In genomic region chr5:135145985-135146384, GRCh38 we compare ENCODE assay signal across 1 cellular context.
TF ChIP-seq lines count a peak whose summit lies in the region.

No MANE protein-coding gene starts in this region.

TF ChIP-seq in HepG2, 621 proteins besides CTCF, POLR2A, EP300 and RAD21 (continued from another document):
- TF ChIP-seq ZNF800 (CRISPR knock-in tag; IDR thresholded peaks at IDR 0.05), result no peak
- TF ChIP-seq ZNF296 (CRISPR knock-in tag; conservative IDR thresholded peaks at IDR 0.05), result no peak
- no peak for TF ChIP-seq ZBTB44 (CRISPR knock-in tag; IDR thresholded peaks at IDR 0.05)
- no peak for TF ChIP-seq MED8 (CRISPR knock-in tag; IDR thresholded peaks at IDR 0.05; ENCODE audit: insufficient replicate concordance)
- no peak for TF ChIP-seq SMAD1 (CRISPR knock-in tag; IDR thresholded peaks at IDR 0.05; ENCODE audit: borderline replicate concordance, low read depth)
- TF ChIP-seq ZZZ3 (CRISPR knock-in tag; IDR thresholded peaks at IDR 0.05; ENCODE audit: borderline replicate concordance), result no peak
- TF ChIP-seq ZNF576 (CRISPR knock-in tag; IDR thresholded peaks at IDR 0.05), result no peak
- TF ChIP-seq ZNF562 (CRISPR knock-in tag; IDR thresholded peaks at IDR 0.05; ENCODE audit: borderline replicate concordance), result no peak
- no peak for TF ChIP-seq GPBP1L1 (CRISPR knock-in tag; IDR thresholded peaks at IDR 0.05)
- 0 out of 2 replicates have a peak, but pooled peaks have one; percentile 17 for TF ChIP-seq THAP11 (CRISPR knock-in tag; IDR thresholded peaks at IDR 0.05)
- TF ChIP-seq KDM5A (IDR thresholded peaks at IDR 0.05; ENCODE audit: borderline replicate concordance, low read length), result no peak
- TF ChIP-seq TBL1XR1 (IDR thresholded peaks at IDR 0.05; ENCODE audit: borderline replicate concordance, low read length, partially characterized antibody), result no peak
- TF ChIP-seq ZNF607 (CRISPR knock-in tag; IDR thresholded peaks at IDR 0.05; ENCODE audit: borderline replicate concordance), result no peak
- TF ChIP-seq CEBPB (IDR thresholded peaks at IDR 0.05; ENCODE audit: borderline replicate concordance, low read depth, low read length), result peak; percentile 97
- TF ChIP-seq SMARCC2 (IDR thresholded peaks at IDR 0.05), result no peak
- TF ChIP-seq SIX4 (CRISPR knock-in tag; IDR thresholded peaks at IDR 0.05), result no peak
- TF ChIP-seq ZNF484 (CRISPR knock-in tag; IDR thresholded peaks at IDR 0.05; ENCODE audit: borderline replicate concordance, low read depth), result no peak
- no peak for TF ChIP-seq MLXIP (CRISPR knock-in tag; IDR thresholded peaks at IDR 0.05; ENCODE audit: borderline replicate concordance)
- no peak for TF ChIP-seq ZFX (CRISPR knock-in tag; IDR thresholded peaks at IDR 0.05; ENCODE audit: low read depth)
- TF ChIP-seq CSRNP1 (CRISPR knock-in tag; IDR thresholded peaks at IDR 0.05), result no peak
- TF ChIP-seq ZNF577 (CRISPR knock-in tag; IDR thresholded peaks at IDR 0.05; ENCODE audit: borderline replicate concordance, low read depth), result no peak
- TF ChIP-seq ZNF280B (CRISPR knock-in tag; IDR thresholded peaks at IDR 0.05; ENCODE audit: borderline replicate concordance), result no peak
- no peak for TF ChIP-seq DR1 (CRISPR knock-in tag; IDR thresholded peaks at IDR 0.05)
